Comparison of ENCODE assay signal across 1 cellular context in the genomic region with DNA sequence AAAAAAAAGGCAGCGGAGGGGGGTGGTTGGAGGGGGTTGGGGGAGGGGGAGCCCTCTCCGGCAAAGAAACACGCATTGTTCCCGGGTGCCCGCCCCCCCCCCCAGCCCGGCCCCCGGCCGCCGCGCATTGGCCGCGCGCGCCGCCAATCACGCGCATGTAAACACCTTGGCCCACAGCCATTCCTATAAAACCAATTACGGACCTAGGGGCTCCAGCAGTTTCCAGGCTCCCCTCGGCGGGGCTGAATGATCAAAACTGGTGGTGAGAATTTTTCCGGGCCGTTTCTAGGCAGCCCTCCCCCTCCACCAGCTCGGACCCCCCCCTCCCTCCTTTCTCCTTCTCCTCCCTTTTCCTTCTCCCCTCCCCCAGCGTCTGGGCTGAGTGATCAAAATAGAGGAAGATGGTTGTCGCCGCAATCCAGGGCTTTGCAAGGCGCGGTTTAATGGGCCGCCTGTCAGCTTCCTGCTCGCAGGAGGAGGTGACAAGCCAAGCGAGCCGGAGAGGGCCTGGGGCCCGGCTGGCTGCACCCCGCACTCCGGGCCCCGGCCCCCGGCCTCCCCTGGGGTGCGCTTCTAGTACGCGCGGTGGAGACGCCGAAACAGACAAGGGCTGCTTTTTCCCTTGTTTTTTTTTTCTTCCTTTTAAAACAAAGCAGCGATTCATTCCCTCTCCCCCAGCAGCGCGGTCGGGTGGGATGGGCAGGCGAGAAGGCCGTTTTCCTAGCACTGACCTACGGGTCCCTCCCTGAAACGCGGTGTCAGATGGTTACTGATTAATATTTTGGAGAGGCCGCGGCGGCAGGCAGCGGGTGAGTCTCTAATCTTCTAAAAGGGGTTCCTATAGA.
TF ChIP-seq lines count a peak whose summit lies in the region.

No MANE protein-coding gene starts in this region.

TF ChIP-seq in K562, 482 proteins besides CTCF, POLR2A, EP300 and RAD21 (continued from another document and continues in another):
- TF ChIP-seq, protein P1, sequence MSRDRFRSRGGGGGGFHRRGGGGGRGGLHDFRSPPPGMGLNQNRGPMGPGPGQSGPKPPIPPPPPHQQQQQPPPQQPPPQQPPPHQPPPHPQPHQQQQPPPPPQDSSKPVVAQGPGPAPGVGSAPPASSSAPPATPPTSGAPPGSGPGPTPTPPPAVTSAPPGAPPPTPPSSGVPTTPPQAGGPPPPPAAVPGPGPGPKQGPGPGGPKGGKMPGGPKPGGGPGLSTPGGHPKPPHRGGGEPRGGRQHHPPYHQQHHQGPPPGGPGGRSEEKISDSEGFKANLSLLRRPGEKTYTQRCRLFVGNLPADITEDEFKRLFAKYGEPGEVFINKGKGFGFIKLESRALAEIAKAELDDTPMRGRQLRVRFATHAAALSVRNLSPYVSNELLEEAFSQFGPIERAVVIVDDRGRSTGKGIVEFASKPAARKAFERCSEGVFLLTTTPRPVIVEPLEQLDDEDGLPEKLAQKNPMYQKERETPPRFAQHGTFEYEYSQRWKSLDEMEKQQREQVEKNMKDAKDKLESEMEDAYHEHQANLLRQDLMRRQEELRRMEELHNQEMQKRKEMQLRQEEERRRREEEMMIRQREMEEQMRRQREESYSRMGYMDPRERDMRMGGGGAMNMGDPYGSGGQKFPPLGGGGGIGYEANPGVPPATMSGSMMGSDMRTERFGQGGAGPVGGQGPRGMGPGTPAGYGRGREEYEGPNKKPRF (IDR thresholded peaks at IDR 0.05; ENCODE audit: low read depth, low read length) = no peak
- TF ChIP-seq HNRNPUL1 (IDR thresholded peaks at IDR 0.05; ENCODE audit: low read length) (no peak), LCOR (CRISPR knock-in tag; IDR thresholded peaks at IDR 0.05) (no peak), XRCC4 (IDR thresholded peaks at IDR 0.05; ENCODE audit: extremely low read depth, insufficient read depth, insufficient read length) (no peak), U2AF1 (optimal IDR thresholded peaks at IDR 0.05; ENCODE audit: low read depth, low read length) (no peak), NCOR1 (IDR thresholded peaks at IDR 0.05) (peak; percentile 51), ZEB2 (IDR thresholded peaks at IDR 0.05) (no peak), HDGF (IDR thresholded peaks at IDR 0.05) (no peak), POU5F1 (IDR thresholded peaks at IDR 0.05; ENCODE audit: borderline replicate concordance, low read depth, low read length, partially characterized antibody) (no peak), COPS2 (conservative IDR thresholded peaks at IDR 0.05) (no peak), MECOM (CRISPR knock-in tag; IDR thresholded peaks at IDR 0.05) (no peak), PRPF4 (IDR thresholded peaks at IDR 0.05; ENCODE audit: insufficient read depth, low read depth, low read length, poor library complexity, severe bottlenecking) (no peak), MCM3 (IDR thresholded peaks at IDR 0.05) (no peak), RBM14 (IDR thresholded peaks at IDR 0.05; ENCODE audit: borderline replicate concordance, insufficient read depth, low read depth, low read length) (no peak), ZNF398 (CRISPR knock-in tag; IDR thresholded peaks at IDR 0.05) (no peak), ZNF197 (CRISPR knock-in tag; IDR thresholded peaks at IDR 0.05; ENCODE audit: low read depth) (no peak), SMARCC2 (IDR thresholded peaks at IDR 0.05; ENCODE audit: low read depth) (no peak), PTRF (tag; IDR thresholded peaks at IDR 0.05) (no peak), PHF21A (IDR thresholded peaks at IDR 0.05; ENCODE audit: borderline replicate concordance, low read depth) (peak; percentile 84), RFX5 (IDR thresholded peaks at IDR 0.05; ENCODE audit: low read depth, low read length) (no peak), TAF15 (IDR thresholded peaks at IDR 0.05; ENCODE audit: low read depth, low read length) (no peak), FOXJ2 (tag; IDR thresholded peaks at IDR 0.05) (peak; percentile 78; the same call in 1 of the 2 replicates), ZNF212 (CRISPR knock-in tag; IDR thresholded peaks at IDR 0.05) (no peak), ZNF253 (CRISPR knock-in tag; conservative IDR thresholded peaks at IDR 0.05) (no peak), NR3C1 (CRISPR knock-in tag; IDR thresholded peaks at IDR 0.05) (no peak), FOSL1 (tag; conservative IDR thresholded peaks at IDR 0.05) (peak; percentile 58; the same call in 1 of the 2 replicates), NFYB (IDR thresholded peaks at IDR 0.05; ENCODE audit: extremely low read depth, insufficient read length) (peak; percentile 52), ZNF140 (CRISPR knock-in tag; IDR thresholded peaks at IDR 0.05) (no peak), NR2C1 (IDR thresholded peaks at IDR 0.05) (no peak), NR2C1 (tag; IDR thresholded peaks at IDR 0.05) (no peak), ZNF436 (CRISPR knock-in tag; IDR thresholded peaks at IDR 0.05) (no peak), NONO (IDR thresholded peaks at IDR 0.05; ENCODE audit: low read depth in 2 of 2, low read length in 1 of 2) (no peak; a peak in 1 of 4 replicates), SRSF1 (IDR thresholded peaks at IDR 0.05; ENCODE audit: low read depth, low read length) (no peak), SREBF1 (IDR thresholded peaks at IDR 0.05; ENCODE audit: borderline replicate concordance, low read depth, low read length) (no peak), MEIS2 (IDR thresholded peaks at IDR 0.05; ENCODE audit: partially characterized antibody) (peak; percentile 33), ZNF408 (CRISPR knock-in tag; IDR thresholded peaks at IDR 0.05; ENCODE audit: low read depth) (no peak), XRCC5 (IDR thresholded peaks at IDR 0.05; ENCODE audit: low read depth, low read length) (no peak), ETS2 (tag; IDR thresholded peaks at IDR 0.05; ENCODE audit: borderline replicate concordance, poor library complexity, severe bottlenecking) (no peak), ZNF77 (CRISPR knock-in tag; IDR thresholded peaks at IDR 0.05) (no peak), ZC3H8 (IDR thresholded peaks at IDR 0.05) (no peak), ARID2 (IDR thresholded peaks at IDR 0.05) (no peak), TARDBP (IDR thresholded peaks at IDR 0.05) (no peak; the same call in 1 of the 2 replicates), ZBTB26 (CRISPR knock-in tag; IDR thresholded peaks at IDR 0.05) (no peak), DPF2 (IDR thresholded peaks at IDR 0.05) (0 out of 2 replicates have a peak, but pooled peaks have one; percentile 55), ZNF184 (CRISPR knock-in tag; IDR thresholded peaks at IDR 0.05) (no peak), ZKSCAN1 (IDR thresholded peaks at IDR 0.05; ENCODE audit: low read depth, low read length) (no peak), NBN (IDR thresholded peaks at IDR 0.05; ENCODE audit: low read depth) (peak; percentile 71; the same call in 1 of the 2 replicates), E2F8 (IDR thresholded peaks at IDR 0.05; ENCODE audit: low read depth, partially characterized antibody) (no peak), ZNF449 (CRISPR knock-in tag; IDR thresholded peaks at IDR 0.05) (no peak), POLR2AphosphoS2 (IDR thresholded peaks at IDR 0.05; ENCODE audit: low read length) (no peak), NFE2L1 (tag; IDR thresholded peaks at IDR 0.05; ENCODE audit: borderline replicate concordance, low read depth) (no peak), NR4A1 (CRISPR knock-in tag; IDR thresholded peaks at IDR 0.05) (no peak), NR4A1 (tag; IDR thresholded peaks at IDR 0.05) (no peak), TOE1 (IDR thresholded peaks at IDR 0.05; ENCODE audit: borderline replicate concordance) (no peak), TOE1 (CRISPR knock-in tag; IDR thresholded peaks at IDR 0.05; ENCODE audit: borderline replicate concordance, low read depth) (no peak), GABPB1 (CRISPR knock-in tag; IDR thresholded peaks at IDR 0.05) (no peak; the same call in 1 of the 2 replicates), HIVEP1 (CRISPR knock-in tag; IDR thresholded peaks at IDR 0.05) (no peak), DIDO1 (tag; IDR thresholded peaks at IDR 0.05; ENCODE audit: low read depth) (no peak), DLX4 (CRISPR knock-in tag; IDR thresholded peaks at IDR 0.05) (no peak)
- TF ChIP-seq, protein P2, sequence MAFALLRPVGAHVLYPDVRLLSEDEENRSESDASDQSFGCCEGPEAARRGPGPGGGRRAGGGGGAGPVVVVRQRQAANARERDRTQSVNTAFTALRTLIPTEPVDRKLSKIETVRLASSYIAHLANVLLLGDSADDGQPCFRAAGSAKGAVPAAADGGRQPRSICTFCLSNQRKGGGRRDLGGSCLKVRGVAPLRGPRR (CRISPR knock-in tag; IDR thresholded peaks at IDR 0.05) = no peak
- TF ChIP-seq, protein P3, sequence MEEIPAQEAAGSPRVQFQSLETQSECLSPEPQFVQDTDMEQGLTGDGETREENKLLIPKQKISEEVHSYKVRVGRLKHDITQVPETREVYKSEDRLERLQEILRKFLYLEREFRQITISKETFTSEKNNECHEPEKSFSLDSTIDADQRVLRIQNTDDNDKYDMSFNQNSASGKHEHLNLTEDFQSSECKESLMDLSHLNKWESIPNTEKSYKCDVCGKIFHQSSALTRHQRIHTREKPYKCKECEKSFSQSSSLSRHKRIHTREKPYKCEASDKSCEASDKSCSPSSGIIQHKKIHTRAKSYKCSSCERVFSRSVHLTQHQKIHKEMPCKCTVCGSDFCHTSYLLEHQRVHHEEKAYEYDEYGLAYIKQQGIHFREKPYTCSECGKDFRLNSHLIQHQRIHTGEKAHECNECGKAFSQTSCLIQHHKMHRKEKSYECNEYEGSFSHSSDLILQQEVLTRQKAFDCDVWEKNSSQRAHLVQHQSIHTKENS (CRISPR knock-in tag; IDR thresholded peaks at IDR 0.05) = no peak
- TF ChIP-seq, protein P4, sequence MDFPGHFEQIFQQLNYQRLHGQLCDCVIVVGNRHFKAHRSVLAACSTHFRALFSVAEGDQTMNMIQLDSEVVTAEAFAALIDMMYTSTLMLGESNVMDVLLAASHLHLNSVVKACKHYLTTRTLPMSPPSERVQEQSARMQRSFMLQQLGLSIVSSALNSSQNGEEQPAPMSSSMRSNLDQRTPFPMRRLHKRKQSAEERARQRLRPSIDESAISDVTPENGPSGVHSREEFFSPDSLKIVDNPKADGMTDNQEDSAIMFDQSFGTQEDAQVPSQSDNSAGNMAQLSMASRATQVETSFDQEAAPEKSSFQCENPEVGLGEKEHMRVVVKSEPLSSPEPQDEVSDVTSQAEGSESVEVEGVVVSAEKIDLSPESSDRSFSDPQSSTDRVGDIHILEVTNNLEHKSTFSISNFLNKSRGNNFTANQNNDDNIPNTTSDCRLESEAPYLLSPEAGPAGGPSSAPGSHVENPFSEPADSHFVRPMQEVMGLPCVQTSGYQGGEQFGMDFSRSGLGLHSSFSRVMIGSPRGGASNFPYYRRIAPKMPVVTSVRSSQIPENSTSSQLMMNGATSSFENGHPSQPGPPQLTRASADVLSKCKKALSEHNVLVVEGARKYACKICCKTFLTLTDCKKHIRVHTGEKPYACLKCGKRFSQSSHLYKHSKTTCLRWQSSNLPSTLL (IDR thresholded peaks at IDR 0.05) = no peak
